6 cellular contexts compared by ENCODE assay signal in the genomic region with DNA sequence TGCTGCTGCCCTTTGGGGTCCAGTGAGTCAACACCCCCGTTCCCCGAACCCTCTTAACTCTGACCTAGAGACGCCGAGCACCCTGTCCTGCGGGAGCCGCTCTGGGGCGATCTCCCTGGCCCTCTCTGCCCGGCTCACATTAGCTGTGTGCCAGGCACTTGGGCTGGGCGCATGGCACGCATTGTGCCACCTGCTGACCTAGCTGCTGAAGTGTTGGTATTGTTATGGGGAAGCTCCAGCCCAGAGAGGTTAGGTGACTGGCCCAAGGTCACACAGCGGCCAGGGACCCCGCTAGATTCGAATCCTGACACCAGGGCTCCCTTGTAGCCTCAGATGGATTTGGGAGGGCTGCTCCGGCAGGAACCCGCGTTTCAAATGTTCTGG. TPM values are rescaled to one million over a fixed set of nuclear protein-coding genes. Genes with fewer than 3 reads are reported as not detected.
DNase-seq lines count a peak whose midpoint lies in the region; ATAC-seq and TF ChIP-seq lines count a peak whose summit lies in the region.

No MANE protein-coding gene starts in this region.

- H3K4me3 Mint-ChIP-seq in osteocyte (ENCODE audit: unreplicated experiment) = peak overlapping the region; percentile 91

- no peaks in the 10 kb centered on the region for H3K27me3 Mint-ChIP-seq in osteocyte (ENCODE audit: unreplicated experiment)

- peaks cover 4% of the 10 kb centered on the region for H3K36me3 Mint-ChIP-seq in osteocyte (ENCODE audit: unreplicated experiment)

- DNase-seq in LHCN-M2 (ENCODE audit: low read depth) = peak; percentile 47
- no peak for DNase-seq in choroid plexus epithelial cell (ENCODE audit: low read depth)
- no peak for DNase-seq in osteocyte (ENCODE audit: extremely low spot score, unreplicated experiment)
- no peak for DNase-seq in NCI-H510A treated with DMSO at 0.1 percent for 48 hours (lab: John Stamatoyannopoulos, UW)
- no peak for DNase-seq in NCI-H1092 treated with DMSO at 0.1 percent for 48 hours (lab: John Stamatoyannopoulos, UW)

- H3K9me3 Mint-ChIP-seq in osteocyte (ENCODE audit: unreplicated experiment) = no peaks in the 10 kb centered on the region

- TF ChIP-seq CTCF in choroid plexus epithelial cell (conservative IDR thresholded peaks at IDR 0.05; ENCODE audit: low read depth, low read length) (no peak), osteocyte (IDR thresholded peaks at IDR 0.05) (no peak)

- ATAC-seq in GM19035 (IDR thresholded peaks at IDR 0.05; ENCODE audit: unreplicated experiment) = no peak

- H3K4me3 ChIP-seq in choroid plexus epithelial cell (ENCODE audit: low read depth, low read length) = peak overlapping the region; percentile 85

- peaks cover 24% of the 10 kb centered on the region for H3K4me1 Mint-ChIP-seq in osteocyte (ENCODE audit: unreplicated experiment)

- peak overlapping the region; percentile 92 for H3K27ac Mint-ChIP-seq in osteocyte (ENCODE audit: unreplicated experiment)

RNA-seq across cellular contexts. Expression of gene HSD17B1, which starts 1.1 kb away (rescaled TPM):
- 0.26 and 0.34 TPM in 2 replicates for total RNA-seq in LHCN-M2 (2014; rRNA removed)
- 1.9 TPM for polyA plus RNA-seq in LHCN-M2 (2012)
- 1.2 and 1.4 TPM in 2 replicates for total RNA-seq in osteocyte

RNA-seq across cellular contexts. Expression of gene COASY, which starts 8.1 kb away (rescaled TPM):
- total RNA-seq in LHCN-M2 (2014; rRNA removed) = 25.8 and 31.7 TPM in 2 replicates
- polyA plus RNA-seq in LHCN-M2 (2012) = 53.6 TPM
- total RNA-seq in osteocyte = 51.7 and 62.7 TPM in 2 replicates

RNA-seq across cellular contexts. Expression of gene MLX, which starts 13.0 kb away (rescaled TPM):
- total RNA-seq in LHCN-M2 (2014; rRNA removed) (43.5 and 50.9 TPM in 2 replicates), osteocyte (34.6 and 35.8 TPM in 2 replicates)
- polyA plus RNA-seq in LHCN-M2 (2012) = 50.3 TPM

RNA-seq across cellular contexts. Expression of gene NAGLU, which starts 17.8 kb away (rescaled TPM):
- total RNA-seq in LHCN-M2 (2014; rRNA removed) = 94.8 and 97.0 TPM in 2 replicates
- polyA plus RNA-seq in LHCN-M2 (2012) = 39.9 TPM
- total RNA-seq in osteocyte = 86.5 and 96.6 TPM in 2 replicates

RNA-seq across cellular contexts. Expression of gene PSMC3IP, which starts 23.7 kb away (rescaled TPM):
- total RNA-seq in LHCN-M2 (2014; rRNA removed) (23.2 and 32.4 TPM in 2 replicates), osteocyte (5.5 and 5.6 TPM in 2 replicates)
- 20.1 TPM for polyA plus RNA-seq in LHCN-M2 (2012)
